1 cellular context compared by ENCODE assay signal in genomic region chr3:48915296-48915695, GRCh38.
TF ChIP-seq lines count a peak whose summit lies in the region.

No MANE protein-coding gene starts in this region.

TF ChIP-seq in HepG2, 621 proteins besides CTCF, POLR2A, EP300 and RAD21 (continued from another document and continues in another):
- TF ChIP-seq ATF7 (IDR thresholded peaks at IDR 0.05) (no peak), ATF7 (CRISPR knock-in tag; IDR thresholded peaks at IDR 0.05) (no peak), ZNF691 (CRISPR knock-in tag; IDR thresholded peaks at IDR 0.05; ENCODE audit: borderline replicate concordance, low read depth) (no peak), ZNF780A (CRISPR knock-in tag; IDR thresholded peaks at IDR 0.05) (no peak), ZNF224 (CRISPR knock-in tag; IDR thresholded peaks at IDR 0.05) (no peak), GPN1 (CRISPR knock-in tag; IDR thresholded peaks at IDR 0.05; ENCODE audit: borderline replicate concordance) (no peak), SRF (IDR thresholded peaks at IDR 0.05; ENCODE audit: low read depth, low read length) (no peak), ZNF275 (CRISPR knock-in tag; IDR thresholded peaks at IDR 0.05; ENCODE audit: borderline replicate concordance) (no peak), ARID5B (CRISPR knock-in tag; IDR thresholded peaks at IDR 0.05) (0 out of 2 replicates have a peak, but pooled peaks have one; percentile 24), ZNF3 (CRISPR knock-in tag; IDR thresholded peaks at IDR 0.05) (no peak), ZBTB42 (CRISPR knock-in tag; IDR thresholded peaks at IDR 0.05) (no peak), TAF15 (IDR thresholded peaks at IDR 0.05; ENCODE audit: low read depth, low read length, poor library complexity, severe bottlenecking) (no peak), SUZ12 (IDR thresholded peaks at IDR 0.05; ENCODE audit: low read depth, low read length) (no peak), ZNF530 (CRISPR knock-in tag; IDR thresholded peaks at IDR 0.05; ENCODE audit: low read depth) (no peak), ZNF574 (CRISPR knock-in tag; IDR thresholded peaks at IDR 0.05) (no peak), SAFB2 (CRISPR knock-in tag; IDR thresholded peaks at IDR 0.05; ENCODE audit: borderline replicate concordance, low read depth) (no peak), ZNF414 (CRISPR knock-in tag; IDR thresholded peaks at IDR 0.05) (no peak), MAF1 (CRISPR knock-in tag; IDR thresholded peaks at IDR 0.05; ENCODE audit: borderline replicate concordance) (no peak), NFYB (CRISPR knock-in tag; IDR thresholded peaks at IDR 0.05) (no peak), ZMYM3 (CRISPR knock-in tag; IDR thresholded peaks at IDR 0.05) (no peak), CREM (IDR thresholded peaks at IDR 0.05) (no peak), CREM (CRISPR knock-in tag; IDR thresholded peaks at IDR 0.05) (no peak), HOXA5 (CRISPR knock-in tag; IDR thresholded peaks at IDR 0.05) (no peak), PATZ1 (CRISPR knock-in tag; IDR thresholded peaks at IDR 0.05) (peak; percentile 46; the same call in 1 of the 2 replicates), FOXK1 (CRISPR knock-in tag; IDR thresholded peaks at IDR 0.05; ENCODE audit: borderline replicate concordance, low read depth) (peak; percentile 52; the same call in 1 of the 2 replicates), HIC2 (CRISPR knock-in tag; IDR thresholded peaks at IDR 0.05; ENCODE audit: low read depth) (no peak), USF2 (IDR thresholded peaks at IDR 0.05; ENCODE audit: low read depth, low read length) (no peak), USF2 (CRISPR knock-in tag; IDR thresholded peaks at IDR 0.05; ENCODE audit: borderline replicate concordance) (no peak), SAP130 (CRISPR knock-in tag; IDR thresholded peaks at IDR 0.05; ENCODE audit: low read depth) (peak; percentile 35), MNT (IDR thresholded peaks at IDR 0.05) (peak; percentile 61), ZNF549 (CRISPR knock-in tag; IDR thresholded peaks at IDR 0.05) (no peak), SALL1 (CRISPR knock-in tag; IDR thresholded peaks at IDR 0.05) (peak; percentile 33; the same call in 1 of the 2 replicates), ZNF878 (CRISPR knock-in tag; IDR thresholded peaks at IDR 0.05) (no peak), ZSCAN12 (CRISPR knock-in tag; IDR thresholded peaks at IDR 0.05) (no peak), PRMT3 (CRISPR knock-in tag; IDR thresholded peaks at IDR 0.05; ENCODE audit: borderline replicate concordance, low read depth) (no peak), SSRP1 (CRISPR knock-in tag; IDR thresholded peaks at IDR 0.05) (no peak), ZFP37 (CRISPR knock-in tag; IDR thresholded peaks at IDR 0.05; ENCODE audit: borderline replicate concordance) (no peak), ZNF775 (CRISPR knock-in tag; IDR thresholded peaks at IDR 0.05; ENCODE audit: borderline replicate concordance) (no peak), ZNF746 (CRISPR knock-in tag; IDR thresholded peaks at IDR 0.05) (no peak)
- TF ChIP-seq, protein P1, sequence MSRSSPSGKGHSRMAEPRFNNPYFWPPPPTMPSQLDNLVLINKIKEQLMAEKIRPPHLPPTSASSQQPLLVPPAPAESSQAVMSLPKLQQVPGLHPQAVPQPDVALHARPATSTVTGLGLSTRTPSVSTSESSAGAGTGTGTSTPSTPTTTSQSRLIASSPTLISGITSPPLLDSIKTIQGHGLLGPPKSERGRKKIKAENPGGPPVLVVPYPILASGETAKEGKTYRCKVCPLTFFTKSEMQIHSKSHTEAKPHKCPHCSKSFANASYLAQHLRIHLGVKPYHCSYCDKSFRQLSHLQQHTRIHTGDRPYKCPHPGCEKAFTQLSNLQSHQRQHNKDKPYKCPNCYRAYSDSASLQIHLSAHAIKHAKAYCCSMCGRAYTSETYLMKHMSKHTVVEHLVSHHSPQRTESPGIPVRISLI (CRISPR knock-in tag; IDR thresholded peaks at IDR 0.05; ENCODE audit: borderline replicate concordance), result peak; percentile 71
- TF ChIP-seq, protein P2, sequence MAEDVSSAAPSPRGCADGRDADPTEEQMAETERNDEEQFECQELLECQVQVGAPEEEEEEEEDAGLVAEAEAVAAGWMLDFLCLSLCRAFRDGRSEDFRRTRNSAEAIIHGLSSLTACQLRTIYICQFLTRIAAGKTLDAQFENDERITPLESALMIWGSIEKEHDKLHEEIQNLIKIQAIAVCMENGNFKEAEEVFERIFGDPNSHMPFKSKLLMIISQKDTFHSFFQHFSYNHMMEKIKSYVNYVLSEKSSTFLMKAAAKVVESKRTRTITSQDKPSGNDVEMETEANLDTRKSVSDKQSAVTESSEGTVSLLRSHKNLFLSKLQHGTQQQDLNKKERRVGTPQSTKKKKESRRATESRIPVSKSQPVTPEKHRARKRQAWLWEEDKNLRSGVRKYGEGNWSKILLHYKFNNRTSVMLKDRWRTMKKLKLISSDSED (CRISPR knock-in tag; IDR thresholded peaks at IDR 0.05), result no peak
